8 cellular contexts compared by ENCODE assay signal in genomic region chrX:55451626-55451989, GRCh38. TPM values are rescaled to one million over a fixed set of nuclear protein-coding genes. Genes with fewer than 3 reads are reported as not detected.
DNase-seq lines count a peak whose midpoint lies in the region; ATAC-seq and TF ChIP-seq lines count a peak whose summit lies in the region.

No MANE protein-coding gene starts in this region.

- TF ChIP-seq CTCF in CD4-positive, alpha-beta T cell (IDR thresholded peaks at IDR 0.05), result no peak
- no peak for TF ChIP-seq CTCF in Panc1 (IDR thresholded peaks at IDR 0.05)
- TF ChIP-seq CTCF in fibroblast of the aortic adventitia (IDR thresholded peaks at IDR 0.05; ENCODE audit: insufficient read depth, low read length), result no peak
- no peak for TF ChIP-seq CTCF in psoas muscle (IDR thresholded peaks at IDR 0.05)

- no peaks in the 10 kb centered on the region for H3K9me3 Mint-ChIP-seq in CD4-positive, alpha-beta T cell

- CTCF ChIA-PET in CD4-positive, alpha-beta T cell (lab: Charles Lee), result interaction anchor here (1.7 kb wide), 1 partner anchor 37 kb away, joined by 4 read pairs; no protein-coding TSS in a partner anchor
- CTCF ChIA-PET in Panc1 (lab: Charles Lee), result interaction anchor here (1.4 kb wide), 1 partner anchor 37 kb away, joined by 3 read pairs; no protein-coding TSS in a partner anchor

- no peaks in the 10 kb centered on the region for H3K27me3 Mint-ChIP-seq in CD4-positive, alpha-beta T cell

- peak overlapping the region; percentile 80 for H3K27ac ChIP-seq in CD4-positive, alpha-beta T cell (ENCODE audit: low read depth, low read length)
- no peak overlapping the region for H3K27ac ChIP-seq in Panc1 (ENCODE audit: low read length)
- peak overlapping the region; percentile 59 for H3K27ac ChIP-seq in psoas muscle

- H3K4me3 Mint-ChIP-seq in CD4-positive, alpha-beta T cell, result peak overlapping the region; percentile 99

- no peaks in the 10 kb centered on the region for H3K9me3 ChIP-seq in CD4-positive, alpha-beta T cell (ENCODE audit: control insufficient read depth, low read length)
- H3K9me3 ChIP-seq in Panc1 (ENCODE audit: control insufficient read depth, insufficient read depth, low read depth, low read length), result no peaks in the 10 kb centered on the region
- no peaks in the 10 kb centered on the region for H3K9me3 ChIP-seq in psoas muscle

- peaks cover 27% of the 10 kb centered on the region for H3K4me1 Mint-ChIP-seq in CD4-positive, alpha-beta T cell (ENCODE audit: low read depth)

- no peaks in the 10 kb centered on the region for H3K27me3 ChIP-seq in CD4-positive, alpha-beta T cell (ENCODE audit: control insufficient read depth, insufficient read depth, low read length)
- H3K27me3 ChIP-seq in Panc1 (ENCODE audit: control insufficient read depth, insufficient read depth, low read length) (no peaks in the 10 kb centered on the region), psoas muscle (ENCODE audit: insufficient read depth in 3 of 3, low read length in 2 of 3) (no peaks in the 10 kb centered on the region)

- peak overlapping the region; percentile 67 to 88 for H3K4me3 ChIP-seq in Panc1 (ENCODE audit: low read depth in 2 of 2, low read length in 2 of 2)
- H3K4me3 ChIP-seq in fibroblast of the aortic adventitia (ENCODE audit: low read depth, low read length), result peak overlapping the region; percentile 76
- H3K4me3 ChIP-seq in psoas muscle, result peak overlapping the region; percentile 76

- 0 to 34% (median 1%) methylated on average over 11 of the region's 11 CpGs for WGBS in psoas muscle, 3 donors

- H3K36me3 ChIP-seq in Panc1 (ENCODE audit: control insufficient read depth, insufficient read depth, low read length) (no peaks in the 10 kb centered on the region), psoas muscle (ENCODE audit: insufficient read depth in 1 of 2, low read depth in 1 of 2) (no peaks in the 10 kb centered on the region)

- DNase-seq in CD4-positive, alpha-beta T cell, result no peak
- DNase-seq in Panc1 (ENCODE audit: low read depth, low spot score), result no peak
- no peak for DNase-seq in fibroblast of the aortic adventitia (ENCODE audit: low read depth)
- DNase-seq in psoas muscle, result no peak
- DNase-seq in NCI-H524 treated with DMSO at 0.1 percent for 48 hours (lab: John Stamatoyannopoulos, UW), result no peak
- no peak for DNase-seq in AG08396 (ENCODE audit: low spot score)
- DNase-seq in NCI-H146 treated with DMSO at 0.1 percent for 48 hours (lab: John Stamatoyannopoulos, UW; ENCODE audit: unreplicated experiment), result no peak

- H3K36me3 Mint-ChIP-seq in CD4-positive, alpha-beta T cell (ENCODE audit: low read depth), result peaks cover 12% of the 10 kb centered on the region

- in situ Hi-C loops in Panc1 (cut with HindIII; ENCODE audit: low pct_unique_long_range_greater_than_20kb, low sequenced_read_pairs), result no loop called here

- peak; percentile 2 for ATAC-seq in CD4-positive, alpha-beta T cell (ENCODE audit: poor library complexity)
- ATAC-seq in GM21737 (IDR thresholded peaks at IDR 0.05; ENCODE audit: unreplicated experiment) (peak; percentile 24), Panc1 (peak; percentile 60), psoas muscle (peak; percentile 77 to 85 (median 82))

- H3K4me1 ChIP-seq in Panc1 (ENCODE audit: control insufficient read depth, insufficient read depth, low read length) (no peaks in the 10 kb centered on the region), psoas muscle (no peaks in the 10 kb centered on the region)

- H3K27ac Mint-ChIP-seq in CD4-positive, alpha-beta T cell, result peak overlapping the region; percentile 99

- POLR2A ChIA-PET in CD4-positive, alpha-beta T cell (lab: Charles Lee), result interaction anchor here (0.8 to 2.6 kb wide), 10 partner anchors 38 to 1767 kb away, joined by 3 to 75 read pairs (median 6); partner anchors contain the start of genes APEX2, GNL3L, RRAGB and USP51
- POLR2A ChIA-PET in Panc1 (lab: Charles Lee), result no interaction called here

- intact Hi-C loops in CD4-positive, alpha-beta T cell (cut with DNase I, micrococcal nuclease), result no loop called here
- intact Hi-C loops in Panc1 (cut with micrococcal nuclease; ENCODE audit: unreplicated experiment) (no loop called here), psoas muscle (cut with DNase I) (no loop called here)

- BruUV-seq in Panc1 (replicated peaks; lab: Mats Ljungman, UMichigan), result no TSS peak

RNA-seq across cellular contexts. Expression of gene MAGEH1, which starts 0.3 kb away (rescaled TPM):
- 10 to 100 TPM; 17.7 to 18.7 TPM for total RNA-seq in CD4-positive, alpha-beta T cell
- 5.7 TPM for total RNA-seq in Panc1 (2021; ENCODE audit: unreplicated experiment)
- polyA plus RNA-seq in Panc1 (2012; ENCODE audit: insufficient read length), result 6.1 TPM
- 11.4 and 26.1 TPM in 2 replicates for total RNA-seq in fibroblast of the aortic adventitia (ENCODE audit: low replicate concordance)
- 10 to 100 TPM in 1 of 4 donors, 1 to 10 TPM in 3; 5.8 to 10.6 (median 7.6) TPM for total RNA-seq in psoas muscle
- 10 to 100 TPM in 1 of 3 donors, 1 to 10 TPM in 2; 7.0 to 20.4 (median 8.2) TPM for polyA plus RNA-seq in psoas muscle

RNA-seq across cellular contexts. Expression of gene USP51, which starts 38.0 kb away (rescaled TPM):
- total RNA-seq in CD4-positive, alpha-beta T cell, result 1 to 10 TPM; 2.3 TPM
- 1.7 TPM for total RNA-seq in Panc1 (2021; ENCODE audit: unreplicated experiment)
- polyA plus RNA-seq in Panc1 (2012; ENCODE audit: insufficient read length), result 0.79 TPM
- 2.2 and 3.8 TPM in 2 replicates for total RNA-seq in fibroblast of the aortic adventitia (ENCODE audit: low replicate concordance)
- 1 to 10 TPM in 1 of 4 donors, under 1 TPM in 3; 0.32 to 1.2 (median 0.42) TPM for total RNA-seq in psoas muscle
- under 1 TPM; 0.07 to 0.27 (median 0.27) TPM for polyA plus RNA-seq in psoas muscle

Comparison
In these comparisons a context has a peak if more than half of its experiments do, and no peak if none do; other contexts are left out.
1. ATAC-seq: peak in every context shown above with its lines; median percentile 82 in psoas muscle; 60 in Panc1; 24 in GM21737; 2 in CD4-positive, alpha-beta T cell.